Comparison of ENCODE assay signal across 21 cellular contexts in genomic region chr20:56716806-56717205, GRCh38.
DNase-seq lines count a peak whose midpoint lies in the region; ATAC-seq and TF ChIP-seq lines count a peak whose summit lies in the region.
"Had no signal": no experiment of that assay in that cellular context is flagged by ENCODE, and none has a peak within 500 bp of the region (broad histone marks: within the 10 kb centered on the region; RNA-seq: fewer than 3 reads in every experiment).

No MANE protein-coding gene starts in this region.

- H4K20me1 ChIP-seq in mammary epithelial cell (ENCODE audit: insufficient read depth, low read length), result no peaks in the 10 kb centered on the region

- H2AFZ ChIP-seq in mammary epithelial cell (ENCODE audit: low read depth, low read length), result peak overlapping the region; percentile 10

- in situ Hi-C loops in mammary epithelial cell (cut with MboI; ENCODE audit: low sequenced_read_pairs in 2 of 2), result no loop called here

- no peak for TF ChIP-seq POLR2A in lower leg skin (IDR thresholded peaks at IDR 0.05)

- H3K9me3 ChIP-seq in mammary epithelial cell (replicated peaks; ENCODE audit: insufficient read depth, low read length), result no peaks in the 10 kb centered on the region

- no peaks in the 10 kb centered on the region for H3K79me2 ChIP-seq in mammary epithelial cell (ENCODE audit: insufficient read depth, low read length)

- no peak overlapping the region for H3K9ac ChIP-seq in mammary epithelial cell (ENCODE audit: insufficient read depth, low read length)

- H3K4me3 ChIP-seq in H7 (ENCODE audit: insufficient read depth, low read depth, low read length) (no peak overlapping the region), mammary epithelial cell (replicated peaks in 1 of 3; ENCODE audit: insufficient read depth in 1 of 3, low read depth in 2 of 3, low read length in 3 of 3) (no peak overlapping the region), lower leg skin (ENCODE audit: low read depth, poor library complexity, severe bottlenecking) (no peak overlapping the region)
- H3K4me3 ChIP-seq: SK-N-MC had no signal

- no peak for ATAC-seq in HG02588 (IDR thresholded peaks at IDR 0.05; ENCODE audit: unreplicated experiment)
- ATAC-seq: HCT116, Panc1 had no signal

- H3K4me1 ChIP-seq in mammary epithelial cell (ENCODE audit: insufficient read depth, low read length), result peaks cover 4% of the 10 kb centered on the region

- dilution Hi-C loops in mammary epithelial cell (cut with HindIII; ENCODE audit: low sequenced_read_pairs), result loop anchor here (5.0 kb wide), 1 partner anchor 40 kb away; no protein-coding TSS in a partner anchor

- DNase-seq in H7, result peak; percentile 42
- peak; percentile 2 for DNase-seq in NCI-H524 treated with DMSO at 0.1 percent for 48 hours (lab: John Stamatoyannopoulos, UW)
- peak; percentile 77 for DNase-seq in mammary epithelial cell
- DNase-seq in lower leg skin (ENCODE audit: low spot score in 2 of 2), result peak; percentile 36 to 91
- DNase-seq in effector CD8-positive, alpha-beta T cell (lab: John Stamatoyannopoulos, UW), result no peak
- no peak for DNase-seq in NCI-H226
- DNase-seq: ACHN, AML-193, Caco-2, DMS79, MV-4-11, NCI-H1417, NCI-H187 treated with DMSO at 0.1 percent for 48 hours, NCI-H2171 treated with DMSO at 0.1 percent for 48 hours, NCI-H82, Right ventricle myocardium superior had no signal

- CTCF ChIA-PET in mammary epithelial cell (lab: Charles Lee; ENCODE audit: low non-redundant PET), result no interaction called here

- peak; percentile 56 to 70 for TF ChIP-seq CTCF in mammary epithelial cell (conservative IDR thresholded peaks at IDR 0.05 in 1 of 2, IDR thresholded peaks at IDR 0.05 in 1 of 2; ENCODE audit: extremely low read depth in 1 of 2, insufficient read depth in 1 of 2, low read depth in 1 of 2, low read length in 2 of 2)
- no peak for TF ChIP-seq CTCF in lower leg skin (IDR thresholded peaks at IDR 0.05)

- 24% methylated on average over 8 of the region's 11 CpGs for WGBS in mammary epithelial cell (ENCODE audit: low coverage, missing lambda C conversion rate)
- WGBS in lower leg skin, 2 donors, result 53 to 62% methylated on average over 7 to 11 of the region's 11 CpGs

- intact Hi-C loops in mammary epithelial cell (cut with micrococcal nuclease) (loop anchor here (1.0 to 10.0 kb wide), 4 partner anchors 70 to 258 kb away; no protein-coding TSS in a partner anchor), lower leg skin (cut with DNase I; ENCODE audit: low total_unique reads) (no loop called here)

- H3K4me2 ChIP-seq in mammary epithelial cell (ENCODE audit: insufficient read depth, low read depth, low read length), result no peak overlapping the region

- no TSS peak for BruUV-seq in mammary epithelial cell (replicated peaks; lab: Mats Ljungman, UMichigan)

- no peak overlapping the region for H3K27ac ChIP-seq in mammary epithelial cell (ENCODE audit: insufficient read depth, low read depth, low read length)
- H3K27ac ChIP-seq: HL-60, SK-N-MC had no signal

- no peaks in the 10 kb centered on the region for H3K36me3 ChIP-seq in H7 (replicated peaks; ENCODE audit: control insufficient read depth, insufficient read depth, low read length)
- no peaks in the 10 kb centered on the region for H3K36me3 ChIP-seq in mammary epithelial cell (ENCODE audit: insufficient read depth, low read length)

- H3K27me3 ChIP-seq in H7 (ENCODE audit: control insufficient read depth, insufficient read depth, low read length) (no peaks in the 10 kb centered on the region), mammary epithelial cell (ENCODE audit: insufficient read depth, low read length) (no peaks in the 10 kb centered on the region)

Comparison
In these comparisons a context has a peak if more than half of its experiments do, and no peak if none do; other contexts are left out.
1. DNase-seq: peak in H7 (single experiment), NCI-H524 treated with DMSO at 0.1 percent for 48 hours (single experiment), mammary epithelial cell (single experiment) and lower leg skin (2 of 2); none in effector CD8-positive, alpha-beta T cell (single experiment) and NCI-H226 (single experiment).
2. CTCF ChIP-seq: peak in mammary epithelial cell (2 of 2); none in lower leg skin (0 of 3).